ENCODE assay signal across 8 cellular contexts in genomic region chr19:53521373-53522202, GRCh38. TPM values are rescaled to one million over a fixed set of nuclear protein-coding genes. Genes with fewer than 3 reads are reported as not detected.
DNase-seq lines count a peak whose midpoint lies in the region; ATAC-seq and TF ChIP-seq lines count a peak whose summit lies in the region.

No MANE protein-coding gene starts in this region.

- DNase-seq in HL-60 (ENCODE audit: low read depth in 1 of 2, low spot score in 1 of 2) (no peak), NCI-H748 (lab: John Stamatoyannopoulos, UW; ENCODE audit: unreplicated experiment) (no peak), GM20000 (ENCODE audit: low spot score) (no peak)
- DNase-seq in activated CD4-positive, alpha-beta memory T cell treated with anti-CD3 and anti-CD28 coated beads for 36 hours: peak; percentile 29
- DNase-seq in stimulated activated naive CD8-positive, alpha-beta T cell treated with anti-CD3 and anti-CD28 coated beads, Interleukin-15, Interleukin-2, amounts not matched to agents 100 U/mL and 50 U/mL, for 24 hours: peak; percentile 15
- DNase-seq in stimulated activated CD4-positive, alpha-beta T cell treated with anti-CD3 and anti-CD28 coated beads, Interleukin-4, amount 100 ng/mL, for 24 hours: no peak

- H3K27me3 ChIP-seq in HL-60 (ENCODE audit: insufficient read depth, poor library complexity, severe bottlenecking): no peaks in the 10 kb centered on the region

- H3K4me3 ChIP-seq in HL-60 (replicated peaks; ENCODE audit: insufficient read depth, low read length) (peak overlapping the region; percentile 82), iPS-11a (ENCODE audit: low read depth, low read length) (peak overlapping the region; percentile 93)

- intact Hi-C loops in activated CD4-positive, alpha-beta memory T cell treated with anti-CD3 and anti-CD28 coated beads for 36 hours (cut with micrococcal nuclease): loop anchor here (2.0 to 5.0 kb wide), 3 partner anchors 55 to 593 kb away; partner anchors contain the start of genes PRPF31, TFPT and ZNF813

- H3K4me1 Mint-ChIP-seq in activated CD4-positive, alpha-beta memory T cell treated with anti-CD3 and anti-CD28 coated beads for 36 hours (ENCODE audit: low read depth): peaks cover 19% of the 10 kb centered on the region

- H3K27ac Mint-ChIP-seq in activated CD4-positive, alpha-beta memory T cell treated with anti-CD3 and anti-CD28 coated beads for 36 hours: peak overlapping the region; percentile 89

- CTCF ChIA-PET in activated CD4-positive, alpha-beta memory T cell treated with anti-CD3 and anti-CD28 coated beads for 36 hours (lab: Charles Lee): no interaction called here

- H3K9me3 Mint-ChIP-seq in activated CD4-positive, alpha-beta memory T cell treated with anti-CD3 and anti-CD28 coated beads for 36 hours: peaks cover 36% of the 10 kb centered on the region

- H3K4me3 Mint-ChIP-seq in activated CD4-positive, alpha-beta memory T cell treated with anti-CD3 and anti-CD28 coated beads for 36 hours: peak overlapping the region; percentile 99

- no peaks in the 10 kb centered on the region for H3K27me3 Mint-ChIP-seq in activated CD4-positive, alpha-beta memory T cell treated with anti-CD3 and anti-CD28 coated beads for 36 hours

- H3K36me3 Mint-ChIP-seq in activated CD4-positive, alpha-beta memory T cell treated with anti-CD3 and anti-CD28 coated beads for 36 hours: peaks cover 35% of the 10 kb centered on the region

- H3K27ac ChIP-seq in HL-60 (replicated peaks): peak overlapping the region; percentile 75

- TF ChIP-seq CTCF in HL-60 (IDR thresholded peaks at IDR 0.05; ENCODE audit: insufficient read depth, low read length): no peak
- no peak for TF ChIP-seq CTCF in GM20000 (IDR thresholded peaks at IDR 0.05; ENCODE audit: extremely low read depth, missing control alignments)

- no peak for ATAC-seq in stimulated activated naive CD8-positive, alpha-beta T cell treated with anti-CD3 and anti-CD28 coated beads, Interleukin-15, Interleukin-2, amounts not matched to agents 100 U/mL and 50 U/mL, for 24 hours
- no peak for ATAC-seq in HG02840 (IDR thresholded peaks at IDR 0.05; ENCODE audit: low FRiP score, unreplicated experiment)

- POLR2A ChIA-PET in activated CD4-positive, alpha-beta memory T cell treated with anti-CD3 and anti-CD28 coated beads for 36 hours (lab: Charles Lee): interaction anchor here (1.2 kb wide), 1 partner anchor 16 kb away, joined by 6 read pairs; no protein-coding TSS in a partner anchor

RNA-seq across cellular contexts. Expression of gene ZNF331, which starts 16.4 kb away (rescaled TPM):
- 10 to 100 TPM; 20.8 to 23.1 TPM for total RNA-seq in activated CD4-positive, alpha-beta memory T cell treated with anti-CD3 and anti-CD28 coated beads for 36 hours

RNA-seq across cellular contexts. Expression of gene ZNF813, which starts 54.1 kb away (rescaled TPM):
- 1 to 10 TPM; 4.6 to 5.5 TPM for total RNA-seq in activated CD4-positive, alpha-beta memory T cell treated with anti-CD3 and anti-CD28 coated beads for 36 hours

Comparison
In these comparisons a context has a peak if more than half of its experiments do, and no peak if none do; other contexts are left out.
1. DNase-seq: peak in activated CD4-positive, alpha-beta memory T cell treated with anti-CD3 and anti-CD28 coated beads for 36 hours (single experiment) and stimulated activated naive CD8-positive, alpha-beta T cell treated with anti-CD3 and anti-CD28 coated beads, Interleukin-15, Interleukin-2, amounts not matched to agents 100 U/mL and 50 U/mL, for 24 hours (single experiment); none in HL-60 (0 of 2), NCI-H748 (single experiment), GM20000 (single experiment) and stimulated activated CD4-positive, alpha-beta T cell treated with anti-CD3 and anti-CD28 coated beads, Interleukin-4, amount 100 ng/mL, for 24 hours (single experiment).